ENCODE assay signal across 10 cellular contexts in genomic region chr12:27534765-27535161, GRCh38. TPM values are rescaled to one million over a fixed set of nuclear protein-coding genes. Genes with fewer than 3 reads are reported as not detected.
A peak's percentile ranks its signal among the peaks of the same experiment; 100 is the strongest.
DNase-seq lines count a peak whose midpoint lies in the region; ATAC-seq and TF ChIP-seq lines count a peak whose summit lies in the region.
"Had no signal": no experiment of that assay in that cellular context is flagged by ENCODE, and none has a peak within 500 bp of the region (broad histone marks: within the 10 kb centered on the region; RNA-seq: fewer than 3 reads in every experiment).

No MANE protein-coding gene starts in this region.

- CTCF ChIA-PET in GM10248 (lab: Yijun Ruan, JAX): interaction anchor here (1.1 to 2.5 kb wide), 3 partner anchors 11 to 100 kb away, joined by 3 to 8 read pairs (median 6); partner anchors contain the start of gene PPFIBP1

- H4K20me1 ChIP-seq in DND-41 (ENCODE audit: insufficient read depth, low read length): no peaks in the 10 kb centered on the region

- in situ Hi-C loops in gastrocnemius medialis (cut with MboI; ENCODE audit: low sequenced_read_pairs in 4 of 4): no loop called here

- no peaks in the 10 kb centered on the region for H3K36me3 ChIP-seq in DND-41 (ENCODE audit: insufficient read depth, low read length)
- peaks cover 0 to 5% of the 10 kb centered on the region in 2 donors for H3K36me3 ChIP-seq in gastrocnemius medialis

- POLR2A ChIA-PET in GM10248 (lab: Yijun Ruan, JAX): interaction anchor here (2.0 kb wide), 1 partner anchor 11 kb away, joined by 8 read pairs; the partner anchor contains the start of gene PPFIBP1

- no peaks in the 10 kb centered on the region for H3K79me2 ChIP-seq in DND-41 (ENCODE audit: insufficient read depth, low read length)

- H3K4me1 Mint-ChIP-seq in endothelial cell (ENCODE audit: unreplicated experiment): peaks cover 49% of the 10 kb centered on the region

- H3K4me3 Mint-ChIP-seq in endothelial cell (ENCODE audit: unreplicated experiment): no peak overlapping the region

- H3K9me3 Mint-ChIP-seq in endothelial cell (ENCODE audit: unreplicated experiment): no peaks in the 10 kb centered on the region

- TF ChIP-seq CTCF in DND-41 (IDR thresholded peaks at IDR 0.05; ENCODE audit: borderline replicate concordance, extremely low read depth, low read length, poor library complexity, severe bottlenecking) (no peak), endothelial cell (IDR thresholded peaks at IDR 0.05; ENCODE audit: unreplicated experiment) (no peak), gastrocnemius medialis (IDR thresholded peaks at IDR 0.05 in 4 of 5, conservative IDR thresholded peaks at IDR 0.05 in 1 of 5) (no peak), GM10248 (IDR thresholded peaks at IDR 0.05; ENCODE audit: control extremely low read depth, extremely low read depth, low read depth, missing control alignments) (no peak)

- H3K4me2 ChIP-seq in DND-41 (ENCODE audit: insufficient read depth, low read length): peak overlapping the region; percentile 26; the same call in 1 of the 2 replicates

- H3K9ac ChIP-seq in DND-41 (ENCODE audit: low read depth, low read length): no peak overlapping the region

- no peak overlapping the region for H3K4me3 ChIP-seq in DND-41 (ENCODE audit: low read depth in 1 of 2, low read length in 2 of 2)
- H3K4me3 ChIP-seq in gastrocnemius medialis: no peak overlapping the region

- H3K4me1 ChIP-seq in DND-41 (ENCODE audit: insufficient read depth, low read length) (peaks cover 27% of the 10 kb centered on the region), gastrocnemius medialis (peaks cover 40 to 66% of the 10 kb centered on the region in 2 donors)

- H3K27ac Mint-ChIP-seq in endothelial cell (ENCODE audit: unreplicated experiment): peak overlapping the region; percentile 41

- peak; percentile 66 for ATAC-seq in DND-41 (ENCODE audit: insufficient read depth, low read depth)
- ATAC-seq in GM19372 (IDR thresholded peaks at IDR 0.05; ENCODE audit: low read depth, unreplicated experiment): peak; percentile 13
- ATAC-seq in HG03196 (IDR thresholded peaks at IDR 0.05; ENCODE audit: unreplicated experiment): peak; percentile 15
- ATAC-seq in gastrocnemius medialis: no peak
- no peak for ATAC-seq in GM21737 (IDR thresholded peaks at IDR 0.05; ENCODE audit: unreplicated experiment)
- ATAC-seq in HG03025 (IDR thresholded peaks at IDR 0.05; ENCODE audit: low FRiP score, unreplicated experiment): no peak

- H3K27me3 ChIP-seq in DND-41 (ENCODE audit: insufficient read depth, low read length, poor library complexity) (no peaks in the 10 kb centered on the region), gastrocnemius medialis (no peaks in the 10 kb centered on the region)

- no peaks in the 10 kb centered on the region for H3K27me3 Mint-ChIP-seq in endothelial cell (ENCODE audit: unreplicated experiment)

- no peak overlapping the region for H2AFZ ChIP-seq in DND-41 (ENCODE audit: low read depth, low read length)

- intact Hi-C loops in gastrocnemius medialis (cut with DNase I; ENCODE audit: low total_unique reads): loop anchor here (10.0 kb wide), 1 partner anchor 290 kb away; the partner anchor contains the start of gene STK38L

- DNase-seq in DND-41 (no peak), endothelial cell (ENCODE audit: low spot score) (no peak), gastrocnemius medialis (no peak), GM10248 (ENCODE audit: extremely low spot score) (no peak)
- DNase-seq: Calu3, erythroblast had no signal

- H3K27ac ChIP-seq in DND-41 (ENCODE audit: low read length): peak overlapping the region; percentile 71
- peak overlapping the region in 1 of 4 donors; percentile 21 for H3K27ac ChIP-seq in gastrocnemius medialis

- no peak for TF ChIP-seq POLR2A in gastrocnemius medialis (IDR thresholded peaks at IDR 0.05)

- peaks cover 17% of the 10 kb centered on the region for H3K36me3 Mint-ChIP-seq in endothelial cell (ENCODE audit: low read depth, unreplicated experiment)

- H3K9me3 ChIP-seq in DND-41 (ENCODE audit: insufficient read depth, low read length, severe bottlenecking) (no peaks in the 10 kb centered on the region), gastrocnemius medialis (no peaks in the 10 kb centered on the region)

RNA-seq across cellular contexts. Expression of gene PPFIBP1, which starts 10.8 kb away (rescaled TPM):
- total RNA-seq in endothelial cell (ENCODE audit: unreplicated experiment): 184 TPM
- 10 to 100 TPM; 18.3 to 33.2 (median 27.4) TPM for total RNA-seq in gastrocnemius medialis

Comparison
In these comparisons a context has a peak if more than half of its experiments do, and no peak if none do; other contexts are left out.
1. ATAC-seq: peak in DND-41 (single experiment), GM19372 (single experiment) and HG03196 (single experiment); none in gastrocnemius medialis (0 of 2), GM21737 (single experiment) and HG03025 (single experiment).